8 cellular contexts compared by ENCODE assay signal in the genomic region with DNA sequence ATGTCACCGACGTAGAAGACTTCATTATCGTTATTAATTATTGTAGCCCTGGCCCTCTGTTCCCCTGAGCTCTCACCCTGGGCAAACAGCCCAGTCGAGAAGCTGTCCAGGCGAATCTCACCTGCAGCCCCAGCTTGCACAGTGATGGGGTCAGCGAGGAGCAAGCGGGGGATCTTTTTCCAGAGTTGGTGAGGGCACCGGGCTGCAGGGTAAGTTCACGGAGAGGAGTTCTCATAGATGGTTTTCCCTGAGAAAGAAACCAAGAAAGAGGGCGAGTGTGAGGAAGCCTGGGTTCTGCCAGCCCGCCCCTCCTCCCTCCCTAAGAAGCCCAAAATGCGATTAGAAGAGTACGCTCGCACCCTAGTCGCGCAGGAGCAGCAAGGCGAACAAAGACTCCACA.
A peak's percentile ranks its signal among the peaks of the same experiment; 100 is the strongest.
DNase-seq lines count a peak whose midpoint lies in the region; ATAC-seq and TF ChIP-seq lines count a peak whose summit lies in the region.

No MANE protein-coding gene starts in this region.

- no peak for TF ChIP-seq CTCF in parathyroid adenoma (IDR thresholded peaks at IDR 0.05)

- no peaks in the 10 kb centered on the region for H3K4me1 ChIP-seq in endocrine pancreas (ENCODE audit: control insufficient read depth, insufficient read depth, low read length)
- H3K4me1 ChIP-seq in parathyroid adenoma: peaks cover 5% of the 10 kb centered on the region

- H3K36me3 ChIP-seq in endocrine pancreas (ENCODE audit: control insufficient read depth, insufficient read depth, low read length) (no peaks in the 10 kb centered on the region), parathyroid adenoma (ENCODE audit: control insufficient read depth, insufficient read depth, low read length) (no peaks in the 10 kb centered on the region)

- H3K9me3 ChIP-seq in endocrine pancreas (ENCODE audit: control insufficient read depth, low read length): no peaks in the 10 kb centered on the region
- no peaks in the 10 kb centered on the region for H3K9me3 ChIP-seq in parathyroid adenoma (ENCODE audit: control insufficient read depth, low read length)

- peak; percentile 51 for DNase-seq in NCI-H748 treated with DMSO at 0.1 percent for 48 hours (lab: John Stamatoyannopoulos, UW)
- DNase-seq in NK-92 treated with Interleukin-12 subunit alpha and Interleukin-12 subunit beta, amount 100 ng/mL, for 24 hours (lab: John Stamatoyannopoulos, UW): no peak
- DNase-seq in GOT3 (lab: John Stamatoyannopoulos, UW): no peak
- no peak for DNase-seq in anterior cingulate cortex (lab: John Stamatoyannopoulos, UW)
- DNase-seq in globus pallidus (ENCODE audit: low spot score): no peak

- no peak overlapping the region for H3K4me3 ChIP-seq in endocrine pancreas (ENCODE audit: control insufficient read depth, insufficient read depth, low read length)
- peak overlapping the region; percentile 60 for H3K4me3 ChIP-seq in parathyroid adenoma (ENCODE audit: low read depth, low read length)

- ATAC-seq in GM19035 (IDR thresholded peaks at IDR 0.05; ENCODE audit: unreplicated experiment): peak; percentile 3

- no peak overlapping the region for H3K27ac ChIP-seq in parathyroid adenoma

- H2AFZ ChIP-seq in parathyroid adenoma: peak overlapping the region; percentile 96

- H3K9ac ChIP-seq in endocrine pancreas (ENCODE audit: control insufficient read depth, insufficient read depth, low read length) (peak overlapping the region; percentile 44), parathyroid adenoma (no peak overlapping the region)

- no peaks in the 10 kb centered on the region for H3K79me2 ChIP-seq in parathyroid adenoma

- H3K4me2 ChIP-seq in parathyroid adenoma (ENCODE audit: low read length): peak overlapping the region; percentile 77

- H3K27me3 ChIP-seq in endocrine pancreas (ENCODE audit: control insufficient read depth, insufficient read depth, low read length) (no peaks in the 10 kb centered on the region), parathyroid adenoma (ENCODE audit: control insufficient read depth, insufficient read depth, low read length) (no peaks in the 10 kb centered on the region)
